ENCODE assay signal across 8 cellular contexts in genomic region chr7:4882169-4882741, GRCh38. TPM values are rescaled to one million over a fixed set of nuclear protein-coding genes. Genes with fewer than 3 reads are reported as not detected.
DNase-seq lines count a peak whose midpoint lies in the region; FAIRE-seq and TF ChIP-seq lines count a peak whose summit lies in the region.

No MANE protein-coding gene starts in this region.

- TF ChIP-seq POLR2A in endothelial cell of umbilical vein (IDR thresholded peaks at IDR 0.05; ENCODE audit: low read depth, low read length): no peak

- no peak for TF ChIP-seq CTCF in endothelial cell of umbilical vein (IDR thresholded peaks at IDR 0.05; ENCODE audit: extremely low read depth in 1 of 2, insufficient read depth in 1 of 2, low read depth in 1 of 2, low read length in 2 of 2)
- no peak for TF ChIP-seq CTCF in mesothelial cell of epicardium (IDR thresholded peaks at IDR 0.05; ENCODE audit: unreplicated experiment)

- H3K4me3 Mint-ChIP-seq in mesothelial cell of epicardium: peak overlapping the region; percentile 72

- dilution Hi-C loops in endothelial cell of umbilical vein (cut with MboI; ENCODE audit: extremely low pct_ligation_motif_present, low sequenced_read_pairs): no loop called here

- H3K9me3 Mint-ChIP-seq in mesothelial cell of epicardium: no peaks in the 10 kb centered on the region

- peak overlapping the region; percentile 77 for H3K27ac Mint-ChIP-seq in mesothelial cell of epicardium

- peaks cover 27 to 70% (median 49%) of the 10 kb centered on the region in 10 experiments for H3K4me1 ChIP-seq in BLaER1 treated with 17β-estradiol and CSF1 and Interleukin-3, amounts not matched to agents 10 nM and 100 nM
- H3K4me1 ChIP-seq in endothelial cell of umbilical vein (ENCODE audit: control insufficient read depth, extremely low read depth, insufficient read depth, low read length): peaks cover 8% of the 10 kb centered on the region

- no TSS peak for BruUV-seq in endothelial cell of umbilical vein (replicated peaks; lab: Mats Ljungman, UMichigan)

- H3K9me1 ChIP-seq in endothelial cell of umbilical vein (replicated peaks; ENCODE audit: control insufficient read depth, extremely low read depth, insufficient read depth, low read length): no peaks in the 10 kb centered on the region

- H3K36me3 Mint-ChIP-seq in mesothelial cell of epicardium: no peaks in the 10 kb centered on the region

- intact Hi-C loops in endothelial cell of umbilical vein (cut with micrococcal nuclease): no loop called here

- peaks cover 0 to 15% (median 7%) of the 10 kb centered on the region in 11 experiments; a peak in 10 of 22 replicates for H3K36me3 ChIP-seq in BLaER1 treated with 17β-estradiol and CSF1 and Interleukin-3, amounts not matched to agents 10 nM and 100 nM
- no peaks in the 10 kb centered on the region for H3K36me3 ChIP-seq in endothelial cell of umbilical vein (ENCODE audit: control insufficient read depth in 2 of 2, extremely low read depth in 1 of 2, insufficient read depth in 2 of 2, low read length in 2 of 2)

- H3K27me3 Mint-ChIP-seq in mesothelial cell of epicardium (ENCODE audit: low read depth): peaks cover 18% of the 10 kb centered on the region

- peak overlapping the region; percentile 86 to 100 (median 99) for H3K4me2 ChIP-seq in BLaER1 treated with 17β-estradiol and CSF1 and Interleukin-3, amounts not matched to agents 10 nM and 100 nM
- peak overlapping the region; percentile 73 for H3K4me2 ChIP-seq in endothelial cell of umbilical vein (ENCODE audit: insufficient read depth, low read length)

- CTCF ChIA-PET in endothelial cell of umbilical vein (lab: Charles Lee): interaction anchor here (0.6 to 3.5 kb wide), 10 partner anchors 8 to 203 kb away, joined by 3 to 22 read pairs (median 4); no protein-coding TSS in a partner anchor

- POLR2A ChIA-PET in endothelial cell of umbilical vein (lab: Charles Lee): no interaction called here

- DNase-seq in NCI-H460 (ENCODE audit: extremely low read depth, low read depth): peak; percentile 70
- DNase-seq in endothelial cell of umbilical vein (ENCODE audit: low read depth, low spot score): peak; percentile 59
- DNase-seq in mesothelial cell of epicardium (ENCODE audit: low spot score in 2 of 2, unreplicated experiment in 2 of 2): no peak
- DNase-seq in ureter (ENCODE audit: low spot score): peak; percentile 64
- DNase-seq in stimulated activated CD4-positive, alpha-beta T cell treated with anti-CD3 and anti-CD28 coated beads, Interleukin-4, amount 100 ng/mL, for 1 hour: no peak
- no peak for DNase-seq in T-helper 9 cell
- DNase-seq in SHP77 treated with DMSO at 0.1 percent for 48 hours (lab: John Stamatoyannopoulos, UW): no peak

- H3K27me3 ChIP-seq in BLaER1 treated with 17β-estradiol and CSF1 and Interleukin-3, amounts not matched to agents 10 nM and 100 nM: peaks cover 0 to 39% (median 0%) of the 10 kb centered on the region in 11 experiments; a peak in 8 of 22 replicates
- no peaks in the 10 kb centered on the region for H3K27me3 ChIP-seq in endothelial cell of umbilical vein (ENCODE audit: control insufficient read depth in 2 of 2, insufficient read depth in 2 of 2, low read length in 2 of 2)

- peak overlapping the region in 9 of 11 experiments; percentile 67 to 90 (median 79); a peak in 15 of 22 replicates for H3K9ac ChIP-seq in BLaER1 treated with 17β-estradiol and CSF1 and Interleukin-3, amounts not matched to agents 10 nM and 100 nM
- peak overlapping the region; percentile 28 for H3K9ac ChIP-seq in endothelial cell of umbilical vein (replicated peaks; ENCODE audit: extremely low read depth, insufficient read depth, low read length)

- H2AFZ ChIP-seq in endothelial cell of umbilical vein (ENCODE audit: low read depth, low read length): peak overlapping the region; percentile 82

- peak; percentile 86 for FAIRE-seq in endothelial cell of umbilical vein (lab: Jason Lieb, UNC)

- H3K9me3 ChIP-seq in BLaER1 treated with 17β-estradiol and CSF1 and Interleukin-3, amounts not matched to agents 10 nM and 100 nM (replicated peaks in 1 of 11): no peaks in the 10 kb centered on the region
- no peaks in the 10 kb centered on the region for H3K9me3 ChIP-seq in endothelial cell of umbilical vein (replicated peaks; ENCODE audit: control insufficient read depth, insufficient read depth, low read length)

- H4K20me1 ChIP-seq in BLaER1 treated with 17β-estradiol and CSF1 and Interleukin-3, amounts not matched to agents 10 nM and 100 nM: peaks cover 0 to 5% (median 0%) of the 10 kb centered on the region in 11 experiments; a peak in 2 of 22 replicates
- H4K20me1 ChIP-seq in endothelial cell of umbilical vein (replicated peaks; ENCODE audit: control insufficient read depth, extremely low read depth, insufficient read depth, low read length): no peaks in the 10 kb centered on the region

- H3K27ac ChIP-seq in BLaER1 treated with 17β-estradiol and CSF1 and Interleukin-3, amounts not matched to agents 10 nM and 100 nM: no peak overlapping the region
- H3K27ac ChIP-seq in endothelial cell of umbilical vein (ENCODE audit: insufficient read depth, low read depth, low read length): no peak overlapping the region

- peak overlapping the region in 9 of 10 experiments; percentile 62 to 90 (median 75); a peak in 17 of 20 replicates for H3K4me3 ChIP-seq in BLaER1 treated with 17β-estradiol and CSF1 and Interleukin-3, amounts not matched to agents 10 nM and 100 nM
- H3K4me3 ChIP-seq in endothelial cell of umbilical vein (replicated peaks in 1 of 3; ENCODE audit: insufficient read depth in 1 of 3, low read depth in 1 of 3, low read length in 3 of 3): peak overlapping the region in 2 of 3 experiments; percentile 9 to 46

- no peaks in the 10 kb centered on the region for H3K79me2 ChIP-seq in endothelial cell of umbilical vein (ENCODE audit: control insufficient read depth, insufficient read depth, low read length)

- H3K4me1 Mint-ChIP-seq in mesothelial cell of epicardium: peaks cover 12% of the 10 kb centered on the region

TF ChIP-seq in endothelial cell of umbilical vein, 7 proteins besides CTCF, POLR2A, EP300 and RAD21:
- peak; percentile 66 for TF ChIP-seq EZH2 (IDR thresholded peaks at IDR 0.05; ENCODE audit: borderline replicate concordance, low read depth, low read length, severe bottlenecking)
- no peak for TF ChIP-seq MAX (IDR thresholded peaks at IDR 0.05; ENCODE audit: insufficient read depth, insufficient read length)

RNA-seq across cellular contexts. Expression of gene RADIL, which starts 1.3 kb away (rescaled TPM):
- total RNA-seq in NCI-H460 (2014; rRNA removed; shearing (Covaris generic)): 11.5 and 13.1 TPM in 2 replicates
- polyA plus RNA-seq in NCI-H460 (2014; cell fraction: nucleus; rRNA removed): 17.3 and 20.3 TPM in 2 replicates
- total RNA-seq in endothelial cell of umbilical vein (1.0 and 2.5 TPM in 2 replicates), mesothelial cell of epicardium (3.3 to 4.2 TPM (median 4.0 TPM) in 3 replicates), ureter (4.7 TPM)
- 1.2 and 1.8 TPM in 2 replicates for polyA plus RNA-seq in endothelial cell of umbilical vein
- polyA plus RNA-seq in endothelial cell of umbilical vein (2011; cell fraction: cytosol; rRNA removed): 0.76 and 1.1 TPM in 2 replicates
- 0.94 and 1.9 TPM in 2 replicates for polyA plus RNA-seq in endothelial cell of umbilical vein (2011; cell fraction: nucleus; rRNA removed)
- 0.20 and 0.25 TPM in 2 replicates for polyA plus RNA-seq in endothelial cell of umbilical vein (2012)
- 0.45 and 2.9 TPM in 2 replicates for polyA minus RNA-seq in endothelial cell of umbilical vein
- polyA minus RNA-seq in endothelial cell of umbilical vein (2011; cell fraction: cytosol; rRNA and poly(A)+ RNA removed): not detected
- 1.3 and 1.7 TPM in 2 replicates for polyA minus RNA-seq in endothelial cell of umbilical vein (2011; cell fraction: nucleus; rRNA and poly(A)+ RNA removed)

RNA-seq across cellular contexts. Expression of gene PAPOLB, which starts 20.4 kb away (rescaled TPM):
- 0.20 and 0.30 TPM in 2 replicates for total RNA-seq in NCI-H460 (2014; rRNA removed; shearing (Covaris generic))
- not detected in 2 replicates for polyA plus RNA-seq in NCI-H460 (2014; cell fraction: nucleus; rRNA removed)
- total RNA-seq in endothelial cell of umbilical vein (0.07 TPM in 2 replicates), mesothelial cell of epicardium (0.11 to 0.22 TPM (median 0.20 TPM) in 3 replicates), ureter (0.29 TPM)
- polyA plus RNA-seq in endothelial cell of umbilical vein: not detected in 2 replicates
- 0.03 TPM in 1 of 2 replicates, not detected in the other for polyA plus RNA-seq in endothelial cell of umbilical vein (2011; cell fraction: cytosol; rRNA removed)
- polyA plus RNA-seq in endothelial cell of umbilical vein (2011; cell fraction: nucleus; rRNA removed): 0.04 and 0.09 TPM in 2 replicates
- 0.04 TPM in 1 of 2 replicates, not detected in the other for polyA plus RNA-seq in endothelial cell of umbilical vein (2012)
- polyA minus RNA-seq in endothelial cell of umbilical vein: 0.07 and 0.25 TPM in 2 replicates
- polyA minus RNA-seq in endothelial cell of umbilical vein (2011; cell fraction: cytosol; rRNA and poly(A)+ RNA removed): not detected
- polyA minus RNA-seq in endothelial cell of umbilical vein (2011; cell fraction: nucleus; rRNA and poly(A)+ RNA removed): 0.58 and 0.72 TPM in 2 replicates

Comparison
In these comparisons a context has a peak if more than half of its experiments do, and no peak if none do; other contexts are left out.
1. DNase-seq: peak in NCI-H460 (single experiment), endothelial cell of umbilical vein (single experiment) and ureter (single experiment); none in mesothelial cell of epicardium (0 of 2), stimulated activated CD4-positive, alpha-beta T cell treated with anti-CD3 and anti-CD28 coated beads, Interleukin-4, amount 100 ng/mL, for 1 hour (single experiment), T-helper 9 cell (single experiment) and SHP77 treated with DMSO at 0.1 percent for 48 hours (single experiment).